ENCODE assay signal across 16 cellular contexts in the genomic region with DNA sequence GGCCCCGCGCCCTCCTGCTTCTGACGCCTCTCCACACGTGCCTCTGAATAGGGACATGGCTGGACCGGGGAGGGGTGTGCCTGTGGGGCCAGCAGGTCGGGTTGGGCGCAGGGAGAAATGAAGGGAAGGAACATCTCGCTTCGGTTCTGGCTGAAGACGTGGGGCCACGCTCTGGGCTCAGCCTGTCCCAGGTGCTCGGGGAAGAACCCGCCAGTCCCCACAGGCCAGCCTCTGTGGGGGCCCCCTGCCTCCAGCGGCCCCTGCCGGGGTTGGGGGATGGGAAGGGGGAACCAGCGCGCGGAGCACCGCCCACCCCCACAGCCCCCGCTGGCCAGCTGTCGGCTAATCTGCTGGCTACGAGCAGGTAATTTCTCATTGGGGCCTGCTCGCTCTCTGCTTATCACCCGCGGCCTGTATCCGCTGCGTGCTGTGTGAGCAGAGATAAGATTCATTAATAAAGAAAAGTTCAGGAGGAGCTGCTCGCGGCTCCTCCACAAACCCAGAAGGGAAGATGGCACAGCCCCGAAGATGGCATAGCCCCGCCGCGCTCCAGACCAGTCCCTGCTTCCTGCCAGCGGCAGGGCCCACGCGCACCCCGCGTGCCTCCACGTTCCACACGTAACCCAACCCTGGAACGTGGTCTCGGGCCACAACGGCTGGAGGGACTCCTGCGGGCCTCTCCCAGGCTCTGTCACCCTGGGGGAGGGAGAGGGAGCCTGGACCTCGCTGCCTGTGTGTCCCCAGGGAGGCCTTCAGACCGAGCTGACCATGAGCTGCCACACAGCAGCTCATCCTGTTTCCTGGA.
DNase-seq lines count a peak whose midpoint lies in the region; ATAC-seq and TF ChIP-seq lines count a peak whose summit lies in the region.
"Had no signal": no experiment of that assay in that cellular context is flagged by ENCODE, and none has a peak within 500 bp of the region (broad histone marks: within the 10 kb centered on the region; RNA-seq: fewer than 3 reads in every experiment).

No MANE protein-coding gene starts in this region.

- no peak overlapping the region for H3K9ac ChIP-seq in BLaER1

- DNase-seq in HUDEP-2 (lab: John Stamatoyannopoulos, UW; ENCODE audit: unreplicated experiment in 76 of 76) (peak in 73 of 76 experiments; percentile 29 to 93 (median 74)), lower lobe of right lung (peak; percentile 43), A172 (ENCODE audit: low spot score) (no peak), Ammon's horn (ENCODE audit: low spot score) (no peak), testis (no peak)
- DNase-seq in effector CD4-positive, alpha-beta T cell = peak; percentile 1
- DNase-seq: activated CD4-positive, alpha-beta T cell treated with anti-CD3 and anti-CD28 coated beads, Interleukin-2, amount 10 ng/mL, durations not matched to agents 24 days and 14 days; activated T-cell treated with anti-CD3 and anti-CD28 coated beads, Interleukin-2, amount 50 U/mL, for 4 hours; amygdala; hypothalamus; NCI-H1694 treated with DMSO at 0.1 percent for 48 hours; NCI-H510A treated with DMSO at 0.1 percent for 48 hours had no signal

- 84 to 85% methylated on average over 22 to 46 of the region's 46 CpGs for WGBS in testis, 2 donors

- peaks cover 100% of the 10 kb centered on the region for H4K20me1 ChIP-seq in BLaER1

- H3K9me3 ChIP-seq in BLaER1 (no peaks in the 10 kb centered on the region), lower lobe of right lung (no peaks in the 10 kb centered on the region), testis (no peaks in the 10 kb centered on the region)
- H3K9me3 ChIP-seq: neutrophil had no signal

- intact Hi-C loops in lower lobe of right lung (cut with DNase I) = no loop called here
- intact Hi-C loops in testis (cut with DNase I; ENCODE audit: low total_unique reads) = no loop called here

- H3K4me3 ChIP-seq in BLaER1 (no peak overlapping the region), lower lobe of right lung (no peak overlapping the region), testis (no peak overlapping the region)

- H3K4me2 ChIP-seq in BLaER1 = peak overlapping the region; percentile 87

- H3K4me1 ChIP-seq in BLaER1 = peaks cover 94% of the 10 kb centered on the region
- H3K4me1 ChIP-seq in lower lobe of right lung = no peaks in the 10 kb centered on the region
- no peaks in the 10 kb centered on the region for H3K4me1 ChIP-seq in testis

- ATAC-seq in lower lobe of right lung (no peak), HG02885 (IDR thresholded peaks at IDR 0.05; ENCODE audit: poor library complexity, unreplicated experiment) (no peak)
- ATAC-seq: activated T-cell treated with anti-CD3 and anti-CD28 coated beads, Interleukin-2, amount 50 U/mL, for 4 hours had no signal

- no peak for TF ChIP-seq CTCF in lower lobe of right lung (IDR thresholded peaks at IDR 0.05)
- no peak for TF ChIP-seq CTCF in testis (IDR thresholded peaks at IDR 0.05)

- no peak for TF ChIP-seq POLR2A in testis (IDR thresholded peaks at IDR 0.05)

- no peak overlapping the region for H3K27ac ChIP-seq in BLaER1
- H3K27ac ChIP-seq in lower lobe of right lung = no peak overlapping the region
- H3K27ac ChIP-seq in testis = no peak overlapping the region
- H3K27ac ChIP-seq: HL-60, neutrophil had no signal

- H3K36me3 ChIP-seq in BLaER1 (peaks cover 28% of the 10 kb centered on the region; the same call in 1 of the 2 replicates), lower lobe of right lung (no peaks in the 10 kb centered on the region), testis (ENCODE audit: low read depth, missing control alignments) (no peaks in the 10 kb centered on the region)
- H3K36me3 ChIP-seq: neutrophil had no signal

- peaks cover 33% of the 10 kb centered on the region for H3K27me3 ChIP-seq in BLaER1
- no peaks in the 10 kb centered on the region for H3K27me3 ChIP-seq in lower lobe of right lung (ENCODE audit: low read depth)
- H3K27me3 ChIP-seq in testis = no peaks in the 10 kb centered on the region

Comparison
In these comparisons a context has a peak if more than half of its experiments do, and no peak if none do; other contexts are left out.
1. DNase-seq: peak in HUDEP-2 (73 of 76), effector CD4-positive, alpha-beta T cell (single experiment) and lower lobe of right lung (single experiment); none in A172 (single experiment), Ammon's horn (single experiment) and testis (single experiment).